In the genomic region with DNA sequence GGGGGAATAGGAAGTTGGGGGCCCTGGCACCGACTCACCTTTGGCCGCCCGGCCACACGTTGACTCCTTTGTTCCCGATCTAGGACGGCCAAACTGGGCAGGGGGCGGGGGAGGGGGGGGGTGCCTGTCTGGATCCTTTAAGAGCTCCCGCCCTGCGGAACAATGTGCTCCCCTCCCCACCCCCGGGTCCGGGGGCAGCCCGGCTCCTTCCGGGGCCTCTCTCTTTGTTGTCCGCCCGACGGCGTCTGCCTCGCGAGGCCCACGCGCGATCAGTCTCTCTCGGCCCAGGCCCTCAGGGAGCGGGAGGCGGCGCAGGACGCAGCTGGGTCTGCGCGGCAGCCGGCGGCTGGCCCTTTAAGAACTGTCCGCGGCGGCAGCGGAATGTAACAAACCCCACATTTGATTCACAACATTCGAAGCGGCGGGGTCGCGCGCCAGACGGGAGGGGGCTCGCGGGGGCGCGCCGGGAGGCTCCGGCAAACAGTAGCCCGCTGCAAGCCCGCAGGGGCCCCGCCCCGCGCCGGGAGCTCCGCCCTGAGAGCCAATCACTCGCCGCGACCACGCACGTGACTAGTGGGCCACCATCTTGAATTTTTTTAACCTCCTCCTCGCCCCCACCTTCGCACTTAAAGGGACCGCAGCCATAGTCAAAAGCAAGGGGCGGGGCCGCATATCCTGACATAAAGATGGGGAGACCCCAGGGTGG, we compare ENCODE assay signal across 8 cellular contexts. TPM values are rescaled to one million over a fixed set of nuclear protein-coding genes. Genes with fewer than 3 reads are reported as not detected.
A peak's percentile ranks its signal among the peaks of the same experiment; 100 is the strongest.
DNase-seq lines count a peak whose midpoint lies in the region; ATAC-seq, FAIRE-seq and TF ChIP-seq lines count a peak whose summit lies in the region.

TSS of gene RNF44 (minus strand) at position 501 of the 706 bp plus-strand sequence. CDS start 4,930 bp downstream, outside the sequence.

- no peak for TF ChIP-seq RAD21 in H1 (IDR thresholded peaks at IDR 0.05 in 1 of 2, conservative IDR thresholded peaks at IDR 0.05 in 1 of 2; ENCODE audit: low read depth in 2 of 2, low read length in 2 of 2)

- peak within 1 kb of the TSS; percentile 90 for H3K27ac Mint-ChIP-seq in activated CD8-positive, alpha-beta memory T cell treated with anti-CD3 and anti-CD28 coated beads, Interleukin-2, amount 10 ng/mL, durations not matched to agents 7 days and 5 days

- H3K56ac ChIP-seq in H1 (replicated peaks; ENCODE audit: insufficient read length, low read depth, low read length) = peak within 1 kb of the TSS; percentile 88
- peak within 1 kb of the TSS; percentile 100 for H3K56ac ChIP-seq in mesendoderm (ENCODE audit: low read length)

- H3K36me3 ChIP-seq in HUES48 (ENCODE audit: control insufficient read depth, insufficient read depth, low read length) = peaks cover 31% of the 10 kb centered on the region
- peaks cover 18% of the 10 kb centered on the region for H3K36me3 ChIP-seq in NT2/D1 (ENCODE audit: insufficient read depth, insufficient read length, low read length)
- H3K36me3 ChIP-seq in H1 (ENCODE audit: control insufficient read depth in 2 of 4, insufficient read depth in 4 of 4, low read length in 3 of 4) = peaks cover 5 to 20% (median 6%) of the 10 kb centered on the region in 4 experiments; a peak in 6 of 8 replicates
- no peaks in the 10 kb centered on the region for H3K36me3 ChIP-seq in mesendoderm (ENCODE audit: control insufficient read depth, insufficient read depth, low read length)

- H3K27me3 Mint-ChIP-seq in activated CD8-positive, alpha-beta memory T cell treated with anti-CD3 and anti-CD28 coated beads, Interleukin-2, amount 10 ng/mL, durations not matched to agents 7 days and 5 days = no peaks in the 10 kb centered on the region

- H4K5ac ChIP-seq in H1 (ENCODE audit: insufficient read length, low read depth, low read length) = peak within 1 kb of the TSS; percentile 91
- peak within 1 kb of the TSS; percentile 94 for H4K5ac ChIP-seq in mesendoderm (ENCODE audit: low read length)

- H2BK20ac ChIP-seq in H1 (ENCODE audit: low read length) = peak within 1 kb of the TSS; percentile 32; the same call in 1 of the 2 replicates

- FAIRE-seq in H1 (lab: Jason Lieb, UNC) = no peak

- H3K4me1 Mint-ChIP-seq in activated CD8-positive, alpha-beta memory T cell treated with anti-CD3 and anti-CD28 coated beads, Interleukin-2, amount 10 ng/mL, durations not matched to agents 7 days and 5 days = peaks cover 67% of the 10 kb centered on the region

- H3K79me2 ChIP-seq in H1 (ENCODE audit: control insufficient read depth in 1 of 2, insufficient read depth in 2 of 2, low read length in 2 of 2) (peaks cover 36 to 46% of the 10 kb centered on the region in 2 experiments), mesendoderm (ENCODE audit: control insufficient read depth, insufficient read depth, low read length) (peaks cover 39% of the 10 kb centered on the region)

- H3K79me1 ChIP-seq in H1 (ENCODE audit: low read depth, low read length) (peaks cover 11% of the 10 kb centered on the region), mesendoderm (ENCODE audit: low read length) (peaks cover 3% of the 10 kb centered on the region)

- no peaks in the 10 kb centered on the region for H3K27me3 ChIP-seq in HUES48 (ENCODE audit: control insufficient read depth, insufficient read depth, low read length)
- no peaks in the 10 kb centered on the region for H3K27me3 ChIP-seq in NT2/D1 (ENCODE audit: insufficient read depth, insufficient read length)
- H3K27me3 ChIP-seq in H1 (replicated peaks in 1 of 4; ENCODE audit: control insufficient read depth in 3 of 4, extremely low read depth in 1 of 4, insufficient read depth in 3 of 4, low read length in 3 of 4) = no peaks in the 10 kb centered on the region
- H3K27me3 ChIP-seq in mesendoderm (ENCODE audit: insufficient read depth, low read length, poor library complexity) = no peaks in the 10 kb centered on the region

- H3K9me3 ChIP-seq in HUES48 (ENCODE audit: control insufficient read depth, insufficient read depth, low read length) (no peaks in the 10 kb centered on the region), NT2/D1 (ENCODE audit: insufficient read depth, low read length) (no peaks in the 10 kb centered on the region), H1 (ENCODE audit: insufficient read depth in 2 of 2, low read depth in 1 of 2, low read length in 1 of 2) (no peaks in the 10 kb centered on the region)

- H3K4me3 ChIP-seq in HUES48 (ENCODE audit: low read depth, low read length) (peak within 1 kb of the TSS; percentile 97), NT2/D1 (ENCODE audit: insufficient read length, low read depth) (peak within 1 kb of the TSS; percentile 89), H1 (ENCODE audit: extremely low read depth in 1 of 4, insufficient read depth in 2 of 4, low read depth in 3 of 4, low read length in 4 of 4) (peak within 1 kb of the TSS; percentile 83 to 98 (median 93)), mesendoderm (ENCODE audit: low read length) (peak within 1 kb of the TSS; percentile 98)

- 0% methylated on average over 41 of the region's 65 CpGs; no CpG with 5 or more reads in 1 of the 2 experiments for WGBS in H1 (ENCODE audit: extremely low coverage in 1 of 2, insufficient coverage in 1 of 2, insufficient read length in 1 of 2, insufficient replicate concordance in 2 of 2, low coverage in 1 of 2, low lambda C conversion rate in 2 of 2, missing lambda C conversion rate in 1 of 2), 2 experiments
- WGBS in mesendoderm (ENCODE audit: extremely low coverage, insufficient coverage, low lambda C conversion rate) = no CpG with 5 or more reads among the region's 65 CpGs

- no peak within 1 kb of the TSS for H3K14ac ChIP-seq in H1 (ENCODE audit: insufficient read length)

- H3K23me2 ChIP-seq in H1 (ENCODE audit: low read depth, low read length) = peaks cover 12% of the 10 kb centered on the region

- H3K4me2 ChIP-seq in H1 (ENCODE audit: insufficient read depth in 1 of 2, low read depth in 2 of 2, low read length in 2 of 2) (peak within 1 kb of the TSS; percentile 90 to 98), mesendoderm (ENCODE audit: low read length) (peak within 1 kb of the TSS; percentile 98)

- H3K27ac ChIP-seq in HUES48 (ENCODE audit: low read depth, low read length) = peak within 1 kb of the TSS; percentile 100
- H3K27ac ChIP-seq in H1 (ENCODE audit: low read depth, low read length) = peak within 1 kb of the TSS; percentile 98
- peak within 1 kb of the TSS; percentile 97 for H3K27ac ChIP-seq in mesendoderm (ENCODE audit: low read depth, low read length)

- H3K4ac ChIP-seq in H1 (replicated peaks; ENCODE audit: insufficient read length, low read depth, low read length) (peak within 1 kb of the TSS; percentile 95), mesendoderm (ENCODE audit: low read depth, low read length) (peak within 1 kb of the TSS; percentile 97)

- H2BK120ac ChIP-seq in H1 (replicated peaks; ENCODE audit: low read depth, low read length) = peak within 1 kb of the TSS; percentile 16
- H2BK120ac ChIP-seq in mesendoderm (ENCODE audit: low read depth, low read length) = peak within 1 kb of the TSS; percentile 88

- H2AK5ac ChIP-seq in H1 (ENCODE audit: low read depth, low read length) = no peak within 1 kb of the TSS
- peak within 1 kb of the TSS; percentile 97 for H2AK5ac ChIP-seq in mesendoderm (ENCODE audit: low read length)

- DNase-seq in Caki2 (ENCODE audit: low read depth) (peak; percentile 99), NT2/D1 (ENCODE audit: low read depth, low spot score) (peak; percentile 91), H1 (ENCODE audit: low read depth in 1 of 2, low spot score in 2 of 2) (peak; percentile 91 to 97), mesendoderm (peak; percentile 99)
- DNase-seq in activated CD8-positive, alpha-beta memory T cell treated with anti-CD3 and anti-CD28 coated beads, Interleukin-2, amount 10 ng/mL, durations not matched to agents 7 days and 5 days = peak; percentile 99
- DNase-seq in stimulated activated CD8-positive, alpha-beta memory T cell treated with anti-CD3 and anti-CD28 coated beads, Interleukin-12 subunit alpha, Interleukin-12 subunit beta, amount 100 ng/mL, for 4 hours (ENCODE audit: low read depth) = peak; percentile 99

- H2AFZ ChIP-seq in H1 (ENCODE audit: low read length) = peak within 1 kb of the TSS; percentile 72; the same call in 1 of the 2 replicates

- POLR2A ChIA-PET in H1 (lab: Charles Lee; ENCODE audit: partially characterized antibody) = interaction anchor here (0.8 to 21.1 kb wide), 39 partner anchors 7 to 683 kb away, joined by 3 to 458 read pairs (median 6); partner anchors contain the start of genes CDHR2, CLTB, EIF4E1B and FAF2

- H3K9ac ChIP-seq in HUES48 (ENCODE audit: low read depth, low read length) (peak within 1 kb of the TSS; percentile 99), NT2/D1 (ENCODE audit: insufficient read length, low read depth) (peak within 1 kb of the TSS; percentile 93), H1 (replicated peaks in 1 of 4; ENCODE audit: extremely low read depth in 1 of 4, low read depth in 3 of 4, low read length in 3 of 4) (peak within 1 kb of the TSS; percentile 97 to 99 (median 98)), mesendoderm (ENCODE audit: low read length) (peak within 1 kb of the TSS; percentile 100)

- H3K23ac ChIP-seq in H1 (ENCODE audit: insufficient read length) = no peak within 1 kb of the TSS
- H3K23ac ChIP-seq in mesendoderm (ENCODE audit: low read length) = peak within 1 kb of the TSS; percentile 92

- peaks cover 20% of the 10 kb centered on the region for H3K36me3 Mint-ChIP-seq in activated CD8-positive, alpha-beta memory T cell treated with anti-CD3 and anti-CD28 coated beads, Interleukin-2, amount 10 ng/mL, durations not matched to agents 7 days and 5 days

- H2BK15ac ChIP-seq in H1 (ENCODE audit: low read length) (peak within 1 kb of the TSS; percentile 75; the same call in 1 of the 2 replicates), mesendoderm (replicated peaks; ENCODE audit: low read depth) (no peak within 1 kb of the TSS)

- TF ChIP-seq EP300 in H1 (IDR thresholded peaks at IDR 0.05; ENCODE audit: borderline replicate concordance in 1 of 2, low read depth in 2 of 2, low read length in 2 of 2) = no peak

- TF ChIP-seq CTCF in H1 (IDR thresholded peaks at IDR 0.05; ENCODE audit: control extremely low read depth in 1 of 3, insufficient read depth in 1 of 3, low read depth in 1 of 3, low read length in 3 of 3) = no peak

- peak within 1 kb of the TSS; percentile 91 for H2BK12ac ChIP-seq in H1 (ENCODE audit: low read depth, low read length)

- peak within 1 kb of the TSS; percentile 93 for H3K18ac ChIP-seq in H1 (ENCODE audit: extremely low read depth, low read length)
- H3K18ac ChIP-seq in mesendoderm (ENCODE audit: low read length) = peak within 1 kb of the TSS; percentile 99

- in situ Hi-C loops in Caki2 (cut with HindIII; ENCODE audit: low pct_unique_long_range_greater_than_20kb, low sequenced_read_pairs) = no loop called here

- no peaks in the 10 kb centered on the region for H3K9me3 Mint-ChIP-seq in activated CD8-positive, alpha-beta memory T cell treated with anti-CD3 and anti-CD28 coated beads, Interleukin-2, amount 10 ng/mL, durations not matched to agents 7 days and 5 days (ENCODE audit: low read depth)

- peak within 1 kb of the TSS; percentile 93 for H3K4me3 Mint-ChIP-seq in activated CD8-positive, alpha-beta memory T cell treated with anti-CD3 and anti-CD28 coated beads, Interleukin-2, amount 10 ng/mL, durations not matched to agents 7 days and 5 days

- ATAC-seq in GM21423 (IDR thresholded peaks at IDR 0.05; ENCODE audit: unreplicated experiment) = peak; percentile 46
- ATAC-seq in activated CD8-positive, alpha-beta memory T cell treated with anti-CD3 and anti-CD28 coated beads, Interleukin-2, amount 10 ng/mL, durations not matched to agents 7 days and 5 days = peak; percentile 66

- H4K20me1 ChIP-seq in H1 (replicated peaks in 1 of 2; ENCODE audit: control insufficient read depth in 1 of 2, insufficient read depth in 2 of 2, low read length in 2 of 2) = peaks cover 20 to 22% of the 10 kb centered on the region in 2 experiments

- TF ChIP-seq POLR2A in H1 (IDR thresholded peaks at IDR 0.05; ENCODE audit: control extremely low read depth in 1 of 2, low read depth in 2 of 2, low read length in 2 of 2) = peak in 1 of 2 experiments; percentile 89; a peak in 2 of 3 replicates

- H4K91ac ChIP-seq in H1 (replicated peaks; ENCODE audit: insufficient read length, low read length) = peak within 1 kb of the TSS; percentile 92

- peak within 1 kb of the TSS; percentile 98 for H2BK5ac ChIP-seq in H1 (ENCODE audit: low read depth, low read length)
- H2BK5ac ChIP-seq in mesendoderm (ENCODE audit: low read length) = peak within 1 kb of the TSS; percentile 92

- H3K4me1 ChIP-seq in HUES48 (ENCODE audit: control insufficient read depth, insufficient read depth, low read length) = peaks cover 42% of the 10 kb centered on the region
- H3K4me1 ChIP-seq in NT2/D1 (ENCODE audit: insufficient read depth, insufficient read length) = peaks cover 16% of the 10 kb centered on the region
- H3K4me1 ChIP-seq in H1 (replicated peaks in 1 of 4; ENCODE audit: control insufficient read depth in 3 of 4, insufficient read depth in 4 of 4, low read length in 3 of 4) = peaks cover 13 to 34% (median 30%) of the 10 kb centered on the region in 4 experiments
- peaks cover 15% of the 10 kb centered on the region for H3K4me1 ChIP-seq in mesendoderm (ENCODE audit: control insufficient read depth, low read depth, low read length)

- peak within 1 kb of the TSS; percentile 99 for H4K8ac ChIP-seq in H1 (ENCODE audit: extremely low read depth, insufficient read depth, low read length)
- H4K8ac ChIP-seq in mesendoderm (ENCODE audit: low read depth, low read length) = no peak within 1 kb of the TSS

- CTCF ChIA-PET in activated CD8-positive, alpha-beta memory T cell treated with anti-CD3 and anti-CD28 coated beads, Interleukin-2, amount 10 ng/mL, durations not matched to agents 7 days and 5 days (lab: Charles Lee) = interaction anchor here (0.6 to 2.7 kb wide), 10 partner anchors 7 to 175 kb away, joined by 3 to 15 read pairs (median 5); partner anchors contain the start of genes CLTB, FAF2, HIGD2A and NOP16
- CTCF ChIA-PET in H1 (lab: Charles Lee; ENCODE audit: partially characterized antibody) = interaction anchor here (0.7 to 1.8 kb wide), 6 partner anchors 9 to 169 kb away, joined by 3 to 8 read pairs (median 4); no protein-coding TSS in a partner anchor

RNA-seq across cellular contexts. Expression of gene RNF44, which starts in this region (rescaled TPM):
- 2.0 and 18.7 TPM in 2 replicates for total RNA-seq in Caki2 (2014; rRNA removed; shearing (Covaris generic); ENCODE audit: low replicate concordance)
- 100 to 1,000 TPM in 1 of 2 experiments, 10 to 100 TPM in 1; 96.5 to 111 TPM for total RNA-seq in activated CD8-positive, alpha-beta memory T cell treated with anti-CD3 and anti-CD28 coated beads, Interleukin-2, amount 10 ng/mL, durations not matched to agents 7 days and 5 days
- 164 and 178 TPM in 2 replicates for total RNA-seq in H1 (2021; fragmentation: NEBNext Ultra II Directional; extraction: Animal tissue kit (Norgen Biotek cat#: 25700))
- 54.7 and 109 TPM in 2 replicates for polyA plus RNA-seq in H1 (2011; rRNA removed)
- 42.9 TPM for polyA plus RNA-seq in H1 (2011; cell fraction: cytosol; rRNA removed)
- 283 TPM for polyA plus RNA-seq in H1 (2011; cell fraction: nucleus; rRNA removed)
- polyA plus RNA-seq in H1 (2012, experiment 1 of 2) = 101 to 137 TPM (median 120 TPM) in 4 replicates
- polyA plus RNA-seq in H1 (2012, experiment 2 of 2) = 87.2 TPM
- polyA plus RNA-seq in H1 (2013, experiment 1 of 2) = 97.6 TPM
- polyA plus RNA-seq in H1 (2013, experiment 2 of 2) = 91.7 TPM
- 15.9 and 24.4 TPM in 2 replicates for polyA minus RNA-seq in H1 (2011; rRNA and poly(A)+ RNA removed)
- polyA minus RNA-seq in H1 (2011; cell fraction: cytosol; rRNA and poly(A)+ RNA removed) = 100 TPM
- 120 TPM for polyA minus RNA-seq in H1 (2011; cell fraction: nucleus; rRNA and poly(A)+ RNA removed)
- polyA plus RNA-seq in mesendoderm (2013, experiment 1 of 2) = 122 TPM
- 123 TPM for polyA plus RNA-seq in mesendoderm (2013, experiment 2 of 2)

Comparison
In these comparisons a context has a peak if more than half of its experiments do, and no peak if none do; other contexts are left out.
1. Peak in every context shown above with its lines: DNase-seq, ATAC-seq, H3K4me3 ChIP-seq and H3K27ac ChIP-seq.